In the genomic region with DNA sequence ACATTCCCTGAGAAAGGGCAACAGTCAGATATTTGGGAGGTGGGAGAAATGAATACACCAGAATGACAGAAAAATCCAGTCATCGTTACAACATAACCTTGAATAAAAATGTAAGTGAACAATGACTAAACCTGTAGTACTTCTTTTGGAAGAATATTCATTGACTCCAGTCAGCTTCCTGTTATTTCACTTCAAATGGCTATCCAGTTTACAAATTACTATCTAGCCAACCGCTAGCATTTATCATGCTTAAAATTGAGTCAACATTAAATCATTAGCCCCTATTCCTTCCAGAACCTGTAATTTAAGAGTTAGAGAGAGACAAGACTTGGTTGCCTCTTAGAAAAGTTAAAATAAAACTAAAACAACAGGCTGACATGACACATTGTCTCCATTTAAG, we compare ENCODE assay signal across 15 cellular contexts. TPM values are rescaled to one million over a fixed set of nuclear protein-coding genes. Genes with fewer than 3 reads are reported as not detected.
A peak's percentile ranks its signal among the peaks of the same experiment; 100 is the strongest.
DNase-seq lines count a peak whose midpoint lies in the region; ATAC-seq, FAIRE-seq and TF ChIP-seq lines count a peak whose summit lies in the region.
"Had no signal": no experiment of that assay in that cellular context is flagged by ENCODE, and none has a peak within 500 bp of the region (broad histone marks: within the 10 kb centered on the region; RNA-seq: fewer than 3 reads in every experiment).

No MANE protein-coding gene starts in this region.

- H2BK5ac ChIP-seq in mesenchymal stem cell (ENCODE audit: low read depth, low read length, poor library complexity, severe bottlenecking) = no peak overlapping the region

- H4K8ac ChIP-seq in mesenchymal stem cell (ENCODE audit: low read length) = no peak overlapping the region

- H3K4me2 ChIP-seq in mesenchymal stem cell (ENCODE audit: low read length, poor library complexity, severe bottlenecking) = no peak overlapping the region

- H3K27me3 ChIP-seq in bronchial epithelial cell (ENCODE audit: control insufficient read depth, insufficient read depth, low read length) (no peaks in the 10 kb centered on the region), mesenchymal stem cell (ENCODE audit: control insufficient read depth in 1 of 2, insufficient read depth in 1 of 2, low read length in 2 of 2) (no peaks in the 10 kb centered on the region), gastrocnemius medialis (no peaks in the 10 kb centered on the region)
- no peaks in the 10 kb centered on the region for H3K27me3 ChIP-seq in CD4-positive, alpha-beta memory T cell (ENCODE audit: insufficient read depth, low read length)

- H3K79me1 ChIP-seq in mesenchymal stem cell (replicated peaks; ENCODE audit: low read length, poor library complexity, severe bottlenecking) = peaks cover 1% of the 10 kb centered on the region

- peaks cover 67% of the 10 kb centered on the region for H3K4me1 Mint-ChIP-seq in HFFc6 (ENCODE audit: low read depth)
- no peaks in the 10 kb centered on the region for H3K4me1 Mint-ChIP-seq in CD4-positive, alpha-beta memory T cell

- H3K27me3 Mint-ChIP-seq in HFFc6 (ENCODE audit: insufficient read depth) = no peaks in the 10 kb centered on the region
- H3K27me3 Mint-ChIP-seq in CD4-positive, alpha-beta memory T cell = peaks cover 0 to 2% of the 10 kb centered on the region in 2 donors

- WGBS in mesenchymal stem cell = 100% methylated on average over 1 of the region's 2 CpGs

- H3K14ac ChIP-seq in mesenchymal stem cell (ENCODE audit: low read length in 2 of 2) = no peak overlapping the region

- H3K27ac Mint-ChIP-seq in HFFc6 = peak overlapping the region; percentile 67
- no peak overlapping the region for H3K27ac Mint-ChIP-seq in CD4-positive, alpha-beta memory T cell

- no peaks in the 10 kb centered on the region for H3K9me3 ChIP-seq in mesenchymal stem cell (ENCODE audit: control insufficient read depth, low read length)
- H3K9me3 ChIP-seq in CD4-positive, alpha-beta memory T cell (ENCODE audit: control insufficient read depth in 1 of 2, low read length in 2 of 2) = no peaks in the 10 kb centered on the region
- no peaks in the 10 kb centered on the region for H3K9me3 ChIP-seq in gastrocnemius medialis

- H4K91ac ChIP-seq in mesenchymal stem cell (ENCODE audit: low read length) = no peak overlapping the region

- CTCF ChIA-PET in CD4-positive, alpha-beta memory T cell (lab: Charles Lee; ENCODE audit: partially characterized antibody) = no interaction called here

- in situ Hi-C loops in gastrocnemius medialis (cut with MboI; ENCODE audit: low sequenced_read_pairs in 4 of 4) = no loop called here

- H3K27ac ChIP-seq in mesenchymal stem cell (ENCODE audit: low read length, poor library complexity, severe bottlenecking) (no peak overlapping the region), gastrocnemius medialis (peak overlapping the region in 1 of 4 donors; percentile 73)
- no peak overlapping the region for H3K27ac ChIP-seq in CD4-positive, alpha-beta memory T cell (ENCODE audit: low read depth, low read length)

- H3K4me1 ChIP-seq in mesenchymal stem cell (ENCODE audit: control insufficient read depth, insufficient read depth, low read depth, low read length) = peaks cover 11% of the 10 kb centered on the region
- H3K4me1 ChIP-seq in CD4-positive, alpha-beta memory T cell (ENCODE audit: insufficient read depth, low read length) = no peaks in the 10 kb centered on the region
- peaks cover 45 to 46% of the 10 kb centered on the region in 2 donors for H3K4me1 ChIP-seq in gastrocnemius medialis

- TF ChIP-seq POLR2A in gastrocnemius medialis (IDR thresholded peaks at IDR 0.05) = no peak

- H2BK12ac ChIP-seq in mesenchymal stem cell (ENCODE audit: low read length in 2 of 2) = no peak overlapping the region

- no peak overlapping the region for H2AFZ ChIP-seq in mesenchymal stem cell (ENCODE audit: low read depth, low read length)

- H3K4me3 ChIP-seq in bronchial epithelial cell (ENCODE audit: low read depth, low read length) = no peak overlapping the region
- H3K4me3 ChIP-seq in mesenchymal stem cell (ENCODE audit: insufficient read depth in 1 of 2, low read depth in 1 of 2, low read length in 2 of 2) = no peak overlapping the region
- no peak overlapping the region for H3K4me3 ChIP-seq in CD4-positive, alpha-beta memory T cell (ENCODE audit: low read length in 2 of 2)
- H3K4me3 ChIP-seq in gastrocnemius medialis = no peak overlapping the region
- H3K4me3 ChIP-seq: coronary artery had no signal

- intact Hi-C loops in CD4-positive, alpha-beta memory T cell (cut with micrococcal nuclease) = no loop called here
- intact Hi-C loops in gastrocnemius medialis (cut with DNase I; ENCODE audit: low total_unique reads) = loop anchor here (2.0 kb wide), 2 partner anchors 16 to 50 kb away; no protein-coding TSS in a partner anchor

- DNase-seq in AG20443 (ENCODE audit: low spot score) (peak; percentile 15), HFFc6 (peak; percentile 39), bronchial epithelial cell (ENCODE audit: low read depth) (peak; percentile 92), mesenchymal stem cell (no peak), nucleus accumbens (lab: John Stamatoyannopoulos, UW) (no peak), gastrocnemius medialis (no peak)
- no peak for DNase-seq in CD4-positive, alpha-beta memory T cell
- DNase-seq: activated T-cell treated with anti-CD3 and anti-CD28 coated beads, Interleukin-2, amount 50 U/mL, for 48 hours; midbrain; NCI-H1417 treated with DMSO at 0.1 percent for 48 hours; NCI-H82; SHP77 treated with DMSO at 0.1 percent for 48 hours; T1000 had no signal

- ATAC-seq in HG02571 (IDR thresholded peaks at IDR 0.05; ENCODE audit: unreplicated experiment) (no peak), gastrocnemius medialis (no peak)

- POLR2A ChIA-PET in CD4-positive, alpha-beta memory T cell (lab: Charles Lee; ENCODE audit: partially characterized antibody) = no interaction called here

- TF ChIP-seq CTCF in HFFc6 (IDR thresholded peaks at IDR 0.05) (no peak), bronchial epithelial cell (IDR thresholded peaks at IDR 0.05; ENCODE audit: insufficient read depth, low read length, severe bottlenecking) (no peak), gastrocnemius medialis (IDR thresholded peaks at IDR 0.05 in 4 of 5, conservative IDR thresholded peaks at IDR 0.05 in 1 of 5) (no peak)

- no peak for FAIRE-seq in bronchial epithelial cell (lab: Jason Lieb, UNC)

- H2BK15ac ChIP-seq in mesenchymal stem cell (ENCODE audit: low read depth, poor library complexity, severe bottlenecking) = no peak overlapping the region

- H3K36me3 Mint-ChIP-seq in HFFc6 (ENCODE audit: low read depth) = peaks cover 5% of the 10 kb centered on the region
- H3K36me3 Mint-ChIP-seq in CD4-positive, alpha-beta memory T cell = no peaks in the 10 kb centered on the region

- H3K4ac ChIP-seq in mesenchymal stem cell (ENCODE audit: low read depth in 1 of 2, low read length in 2 of 2) = no peak overlapping the region

- no peaks in the 10 kb centered on the region for H3K9me3 Mint-ChIP-seq in HFFc6
- peaks cover 0 to 2% (median 0%) of the 10 kb centered on the region in 8 donors for H3K9me3 Mint-ChIP-seq in CD4-positive, alpha-beta memory T cell

- H2AK5ac ChIP-seq in mesenchymal stem cell (ENCODE audit: low read length, severe bottlenecking) = no peak overlapping the region

- H3K36me3 ChIP-seq in bronchial epithelial cell (ENCODE audit: control insufficient read depth, insufficient read depth, low read length) = peaks cover 1% of the 10 kb centered on the region
- H3K36me3 ChIP-seq in mesenchymal stem cell (ENCODE audit: control insufficient read depth in 1 of 2, insufficient read depth in 2 of 2, low read depth in 1 of 2, low read length in 2 of 2) = peaks cover 0 to 3% of the 10 kb centered on the region in 2 experiments
- no peaks in the 10 kb centered on the region for H3K36me3 ChIP-seq in CD4-positive, alpha-beta memory T cell (ENCODE audit: insufficient read depth, low read length)
- no peaks in the 10 kb centered on the region for H3K36me3 ChIP-seq in gastrocnemius medialis

- H3K4me3 Mint-ChIP-seq in HFFc6 = peak overlapping the region; percentile 35; the same call in 1 of the 2 replicates
- no peak overlapping the region for H3K4me3 Mint-ChIP-seq in CD4-positive, alpha-beta memory T cell

- peak overlapping the region; percentile 18 for H3K9ac ChIP-seq in mesenchymal stem cell (ENCODE audit: low read length)

- H3K18ac ChIP-seq in mesenchymal stem cell (ENCODE audit: low read depth in 1 of 2, low read length in 2 of 2) = no peak overlapping the region

- H2BK120ac ChIP-seq in mesenchymal stem cell (ENCODE audit: low read depth, low read length) = no peak overlapping the region

- no peak overlapping the region for H3K23ac ChIP-seq in mesenchymal stem cell (ENCODE audit: low read length in 2 of 2)

RNA-seq across cellular contexts. Expression of gene WLS, which starts 33.6 kb away (rescaled TPM):
- total RNA-seq in HFFc6 (2021; fragmentation: NEBNext Ultra II Directional; extraction: Animal tissue kit (Norgen Biotek cat#: 25700)) = 10 to 100 TPM; 39.4 to 52.0 (median 42.3) TPM
- total RNA-seq in bronchial epithelial cell (34.1 and 39.8 TPM in 2 replicates), gastrocnemius medialis (10 to 100 TPM in 3 of 4 donors, 1 to 10 TPM in 1; 8.6 to 15.7 (median 11.6) TPM)
- 349 TPM for polyA plus RNA-seq in mesenchymal stem cell (2013, experiment 1 of 2)
- 359 TPM for polyA plus RNA-seq in mesenchymal stem cell (2013, experiment 2 of 2)
- total RNA-seq in CD4-positive, alpha-beta memory T cell = not detected
- polyA plus RNA-seq in CD4-positive, alpha-beta memory T cell = not detected

Comparison
In these comparisons a context has a peak if more than half of its experiments do, and no peak if none do; other contexts are left out.
1. DNase-seq: peak in AG20443 (single experiment), HFFc6 (single experiment) and bronchial epithelial cell (single experiment); none in mesenchymal stem cell (single experiment), CD4-positive, alpha-beta memory T cell (0 of 5), nucleus accumbens (0 of 56) and gastrocnemius medialis (0 of 2).
2. RNA of gene WLS, which starts 33.6 kb away (total RNA-seq): 39.4 to 52.0 TPM in HFFc6, 34.1 to 39.8 TPM in bronchial epithelial cell and 8.6 to 15.7 TPM in gastrocnemius medialis; not detected in CD4-positive, alpha-beta memory T cell; every median in the first group is over 4 times any median in the second.